In genomic region chr11:5200582-5200981, GRCh38 we compare ENCODE assay signal across 39 cellular contexts. TPM values are rescaled to one million over a fixed set of nuclear protein-coding genes. Genes with fewer than 3 reads are reported as not detected.
"Had no signal": no experiment of that assay in that cellular context is flagged by ENCODE, and none has a peak within 500 bp of the region (broad histone marks: within the 10 kb centered on the region; RNA-seq: fewer than 3 reads in every experiment).

A gene with protein sequence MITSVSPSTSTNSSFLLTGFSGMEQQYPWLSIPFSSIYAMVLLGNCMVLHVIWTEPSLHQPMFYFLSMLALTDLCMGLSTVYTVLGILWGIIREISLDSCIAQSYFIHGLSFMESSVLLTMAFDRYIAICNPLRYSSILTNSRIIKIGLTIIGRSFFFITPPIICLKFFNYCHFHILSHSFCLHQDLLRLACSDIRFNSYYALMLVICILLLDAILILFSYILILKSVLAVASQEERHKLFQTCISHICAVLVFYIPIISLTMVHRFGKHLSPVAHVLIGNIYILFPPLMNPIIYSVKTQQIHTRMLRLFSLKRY (minus strand): TSS chr11:5200682. CDS start chr11:5200682, 0 bp downstream.

- H3K4me3 ChIP-seq: adrenal gland, body of pancreas, breast epithelium had no signal

- H3K4me3 Mint-ChIP-seq: activated CD4-positive, alpha-beta memory T cell treated with anti-CD3 and anti-CD28 coated beads, Interleukin-2, amount 10 ng/mL, durations not matched to agents 7 days and 5 days; activated CD4-positive, alpha-beta T cell treated with anti-CD3 and anti-CD28 coated beads for 36 hours; activated CD4-positive, alpha-beta T cell treated with anti-CD3 and anti-CD28 coated beads, Interleukin-2, amount 10 ng/mL, durations not matched to agents 7 days and 5 days; activated CD8-positive, alpha-beta memory T cell treated with anti-CD3 and anti-CD28 coated beads, Interleukin-2, amount 10 ng/mL, durations not matched to agents 7 days and 5 days; activated CD8-positive, alpha-beta T cell treated with anti-CD3 and anti-CD28 coated beads, Interleukin-2, amount 10 ng/mL, durations not matched to agents 7 days and 5 days; activated naive CD4-positive, alpha-beta T cell treated with anti-CD3 and anti-CD28 coated beads for 36 hours; activated naive CD8-positive, alpha-beta T cell treated with anti-CD3 and anti-CD28 coated beads for 36 hours; activated T-cell treated with anti-CD3 and anti-CD28 coated beads, Interleukin-2, amount 50 U/mL, for 24 hours; T-helper 1 cell treated with Interleukin-12 subunit alpha and Interleukin-12 subunit beta and Interleukin-4 antibody, amounts not matched to agents 30 μg/mL and 1 μg/mL, for 36 hours; T-helper 2 cell treated with Interferon-gamma antibody and Interleukin-4, amounts not matched to agents 5 μg/mL and 100 μg/mL, for 36 hours; WTC11 had no signal

- H3K36me3 ChIP-seq: adrenal gland, brain microvascular endothelial cell, breast epithelium, WERI-Rb-1 had no signal

- H3K9me3 Mint-ChIP-seq: activated CD4-positive, alpha-beta memory T cell treated with anti-CD3 and anti-CD28 coated beads, Interleukin-2, amount 10 ng/mL, durations not matched to agents 7 days and 5 days; activated CD4-positive, alpha-beta T cell treated with anti-CD3 and anti-CD28 coated beads, Interleukin-2, amount 10 ng/mL, durations not matched to agents 7 days and 5 days; activated naive CD4-positive, alpha-beta T cell treated with anti-CD3 and anti-CD28 coated beads for 36 hours; activated naive CD4-positive, alpha-beta T cell treated with anti-CD3 and anti-CD28 coated beads, Interleukin-2, amount 50 U/mL, for 72 hours; activated naive CD8-positive, alpha-beta T cell treated with anti-CD3 and anti-CD28 coated beads for 36 hours; activated T-cell treated with anti-CD3 and anti-CD28 coated beads, Interleukin-2, amount 50 U/mL, for 24 hours; activated T-helper 2 cell treated with anti-CD3 and anti-CD28 coated beads, Interferon-gamma antibody, Interleukin-2, Interleukin-4, amounts not matched to agents 10 μg/mL and 5 μg/mL and 100 μg/mL, durations not matched to agents 14 hours and 24 hours and 36 hours; T-helper 1 cell treated with Interleukin-12 subunit alpha and Interleukin-12 subunit beta and Interleukin-4 antibody, amounts not matched to agents 30 μg/mL and 1 μg/mL, for 36 hours; T-helper 2 cell treated with Interferon-gamma antibody and Interleukin-4, amounts not matched to agents 5 μg/mL and 100 μg/mL, for 36 hours; WTC11 had no signal

- H3K27ac Mint-ChIP-seq: activated CD4-positive, alpha-beta memory T cell treated with anti-CD3 and anti-CD28 coated beads, Interleukin-2, amount 10 ng/mL, durations not matched to agents 7 days and 5 days; activated CD4-positive, alpha-beta T cell treated with anti-CD3 and anti-CD28 coated beads for 36 hours; activated CD4-positive, alpha-beta T cell treated with anti-CD3 and anti-CD28 coated beads, Interleukin-2, amount 10 ng/mL, durations not matched to agents 7 days and 5 days; activated CD8-positive, alpha-beta memory T cell treated with anti-CD3 and anti-CD28 coated beads, Interleukin-2, amount 10 ng/mL, durations not matched to agents 7 days and 5 days; activated CD8-positive, alpha-beta T cell treated with anti-CD3 and anti-CD28 coated beads, Interleukin-2, amount 10 ng/mL, durations not matched to agents 7 days and 5 days; activated naive CD4-positive, alpha-beta T cell treated with anti-CD3 and anti-CD28 coated beads for 36 hours; activated naive CD4-positive, alpha-beta T cell treated with anti-CD3 and anti-CD28 coated beads, Interleukin-2, amount 50 U/mL, for 72 hours; activated naive CD8-positive, alpha-beta T cell treated with anti-CD3 and anti-CD28 coated beads for 36 hours; activated T-cell treated with anti-CD3 and anti-CD28 coated beads, Interleukin-2, amount 50 U/mL, for 24 hours; activated T-helper 2 cell treated with anti-CD3 and anti-CD28 coated beads, Interferon-gamma antibody, Interleukin-2, Interleukin-4, amounts not matched to agents 10 μg/mL and 5 μg/mL and 100 μg/mL, durations not matched to agents 14 hours and 24 hours and 36 hours; T-helper 1 cell treated with Interleukin-12 subunit alpha and Interleukin-12 subunit beta and Interleukin-4 antibody, amounts not matched to agents 30 μg/mL and 1 μg/mL, for 36 hours; T-helper 2 cell treated with Interferon-gamma antibody and Interleukin-4, amounts not matched to agents 5 μg/mL and 100 μg/mL, for 36 hours; WTC11 had no signal

- FAIRE-seq: astrocyte, colon had no signal

- H3K36me3 Mint-ChIP-seq: activated CD8-positive, alpha-beta memory T cell treated with anti-CD3 and anti-CD28 coated beads, Interleukin-2, amount 10 ng/mL, durations not matched to agents 7 days and 5 days; activated naive CD4-positive, alpha-beta T cell treated with anti-CD3 and anti-CD28 coated beads, Interleukin-2, amount 50 U/mL, for 72 hours; activated naive CD8-positive, alpha-beta T cell treated with anti-CD3 and anti-CD28 coated beads for 36 hours; WTC11 had no signal

- DNase-seq: activated CD4-positive, alpha-beta memory T cell treated with anti-CD3 and anti-CD28 coated beads, Interleukin-2, amount 10 ng/mL, durations not matched to agents 7 days and 5 days; activated CD4-positive, alpha-beta T cell treated with anti-CD3 and anti-CD28 coated beads for 1 hour; activated CD4-positive, alpha-beta T cell treated with anti-CD3 and anti-CD28 coated beads for 36 hours; activated CD4-positive, alpha-beta T cell treated with anti-CD3 and anti-CD28 coated beads for 48 hours; activated CD4-positive, alpha-beta T cell treated with anti-CD3 and anti-CD28 coated beads, Interleukin-2, amount 10 ng/mL, durations not matched to agents 7 days and 5 days; activated CD4-positive, alpha-beta T cell treated with anti-CD3 and anti-CD28 coated beads, Interleukin-2, amount 50 U/mL, for 48 hours; activated CD4-positive, CD25-positive, alpha-beta regulatory T cell; activated CD8-positive, alpha-beta memory T cell treated with anti-CD3 and anti-CD28 coated beads for 24 hours; activated CD8-positive, alpha-beta memory T cell treated with anti-CD3 and anti-CD28 coated beads, Interleukin-2, amount 10 ng/mL, durations not matched to agents 7 days and 5 days; activated CD8-positive, alpha-beta memory T cell treated with anti-CD3 and anti-CD28 coated beads, Interleukin-2, amount 50 U/mL, for 48 hours; activated CD8-positive, alpha-beta T cell treated with anti-CD3 and anti-CD28 coated beads, Interleukin-2, amount 10 ng/mL, durations not matched to agents 7 days and 5 days; activated effector memory CD4-positive, alpha-beta T cell treated with Interleukin-2 at 50 U/mL for 16 hours; activated gamma-delta T cell treated with Interleukin-2 at 50 U/mL for 16 hours; activated naive CD4-positive, alpha-beta T cell; activated naive CD4-positive, alpha-beta T cell treated with anti-CD3 and anti-CD28 coated beads for 36 hours; activated naive CD4-positive, alpha-beta T cell treated with anti-CD3 and anti-CD28 coated beads, Interleukin-2, amount 50 U/mL, for 16 hours; activated naive CD8-positive, alpha-beta T cell treated with anti-CD3 and anti-CD28 coated beads for 36 hours; activated T-cell treated with anti-CD3 and anti-CD28 coated beads, Interleukin-2, amount 50 U/mL, for 24 hours; activated T-cell treated with anti-CD3 and anti-CD28 coated beads, Interleukin-2, amount 50 U/mL, for 48 hours; adrenal gland; amniotic stem cell; aorta; body of pancreas; brain microvascular endothelial cell; central memory CD4-positive, alpha-beta T cell; T-helper 2 cell; T-helper 9 cell; WERI-Rb-1 had no signal

- H3K27ac ChIP-seq: adrenal gland, body of pancreas, brain microvascular endothelial cell, breast epithelium, WERI-Rb-1 had no signal

- H3K4me1 Mint-ChIP-seq: activated CD4-positive, alpha-beta memory T cell treated with anti-CD3 and anti-CD28 coated beads, Interleukin-2, amount 10 ng/mL, durations not matched to agents 7 days and 5 days; activated CD4-positive, alpha-beta T cell treated with anti-CD3 and anti-CD28 coated beads for 36 hours; activated CD4-positive, alpha-beta T cell treated with anti-CD3 and anti-CD28 coated beads, Interleukin-2, amount 10 ng/mL, durations not matched to agents 7 days and 5 days; activated CD8-positive, alpha-beta memory T cell treated with anti-CD3 and anti-CD28 coated beads, Interleukin-2, amount 10 ng/mL, durations not matched to agents 7 days and 5 days; activated naive CD8-positive, alpha-beta T cell treated with anti-CD3 and anti-CD28 coated beads for 36 hours had no signal

- ATAC-seq: activated CD4-positive, alpha-beta T cell treated with anti-CD3 and anti-CD28 coated beads for 36 hours; activated CD4-positive, CD25-positive, alpha-beta regulatory T cell treated with anti-CD3 and anti-CD28 coated beads, Interleukin-2, amount 50 U/mL, for 24 hours; activated CD8-positive, alpha-beta memory T cell treated with anti-CD3 and anti-CD28 coated beads, Interleukin-2, amount 10 ng/mL, durations not matched to agents 7 days and 5 days; activated CD8-positive, alpha-beta T cell treated with anti-CD3 and anti-CD28 coated beads, Interleukin-2, amount 10 ng/mL, durations not matched to agents 7 days and 5 days; activated naive CD4-positive, alpha-beta T cell treated with anti-CD3 and anti-CD28 coated beads, Interleukin-2, amount 50 U/mL, for 72 hours; body of pancreas; WTC11 had no signal

- H3K27me3 ChIP-seq: adrenal gland, body of pancreas, brain microvascular endothelial cell, breast epithelium had no signal

- H3K9me3 ChIP-seq: adrenal gland, body of pancreas, breast epithelium had no signal

- H3K4me1 ChIP-seq: adrenal gland, body of pancreas, breast epithelium had no signal

- H3K27me3 Mint-ChIP-seq: activated CD4-positive, alpha-beta memory T cell treated with anti-CD3 and anti-CD28 coated beads, Interleukin-2, amount 10 ng/mL, durations not matched to agents 7 days and 5 days; activated CD4-positive, alpha-beta T cell treated with anti-CD3 and anti-CD28 coated beads, Interleukin-2, amount 10 ng/mL, durations not matched to agents 7 days and 5 days; activated CD8-positive, alpha-beta memory T cell treated with anti-CD3 and anti-CD28 coated beads, Interleukin-2, amount 10 ng/mL, durations not matched to agents 7 days and 5 days; activated naive CD8-positive, alpha-beta T cell treated with anti-CD3 and anti-CD28 coated beads for 36 hours had no signal

RNA-seq across cellular contexts. Expression of the gene that starts here (rescaled TPM):
- total RNA-seq: activated CD4-positive, alpha-beta memory T cell treated with anti-CD3 and anti-CD28 coated beads, Interleukin-2, amount 10 ng/mL, durations not matched to agents 7 days and 5 days; activated CD4-positive, alpha-beta T cell treated with anti-CD3 and anti-CD28 coated beads for 36 hours; activated CD4-positive, alpha-beta T cell treated with anti-CD3 and anti-CD28 coated beads, Interleukin-2, amount 10 ng/mL, durations not matched to agents 7 days and 5 days; activated CD8-positive, alpha-beta memory T cell treated with anti-CD3 and anti-CD28 coated beads, Interleukin-2, amount 10 ng/mL, durations not matched to agents 7 days and 5 days; activated CD8-positive, alpha-beta T cell treated with anti-CD3 and anti-CD28 coated beads, Interleukin-2, amount 10 ng/mL, durations not matched to agents 7 days and 5 days; activated naive CD4-positive, alpha-beta T cell treated with anti-CD3 and anti-CD28 coated beads for 36 hours; activated naive CD4-positive, alpha-beta T cell treated with anti-CD3 and anti-CD28 coated beads, Interleukin-2, amount 50 U/mL, for 72 hours; activated naive CD8-positive, alpha-beta T cell treated with anti-CD3 and anti-CD28 coated beads for 36 hours; activated T-helper 2 cell treated with anti-CD3 and anti-CD28 coated beads, Interferon-gamma antibody, Interleukin-2, Interleukin-4, amounts not matched to agents 10 μg/mL and 5 μg/mL and 100 μg/mL, durations not matched to agents 14 hours and 24 hours and 36 hours; adrenal gland; aorta; astrocyte; body of pancreas; breast epithelium; cardiac septum; cerebellum; WTC11 had no signal
- polyA plus RNA-seq: adrenal gland, aorta had no signal
